In genomic region chr17:57889892-57890856, GRCh38 we compare ENCODE assay signal across 10 cellular contexts. TPM values are rescaled to one million over a fixed set of nuclear protein-coding genes. Genes with fewer than 3 reads are reported as not detected.
A peak's percentile ranks its signal among the peaks of the same experiment; 100 is the strongest.
DNase-seq lines count a peak whose midpoint lies in the region; ATAC-seq and TF ChIP-seq lines count a peak whose summit lies in the region.
"Had no signal": no experiment of that assay in that cellular context is flagged by ENCODE, and none has a peak within 500 bp of the region (broad histone marks: within the 10 kb centered on the region; RNA-seq: fewer than 3 reads in every experiment).

No MANE protein-coding gene starts in this region.

- no peaks in the 10 kb centered on the region for H4K20me1 ChIP-seq in smooth muscle cell (ENCODE audit: low read depth)

- peaks cover 9% of the 10 kb centered on the region for H3K79me2 ChIP-seq in smooth muscle cell (ENCODE audit: low read depth)

- no peak for TF ChIP-seq CTCF in lung (IDR thresholded peaks at IDR 0.05; ENCODE audit: control extremely low read depth, extremely low read depth)
- peak in 2 of 4 experiments; percentile 32 to 34 for TF ChIP-seq CTCF in uterus (IDR thresholded peaks at IDR 0.05)
- no peak for TF ChIP-seq CTCF in smooth muscle cell (IDR thresholded peaks at IDR 0.05; ENCODE audit: borderline replicate concordance, insufficient read depth, poor library complexity, severe bottlenecking)

- no peak overlapping the region for H3K9ac ChIP-seq in smooth muscle cell (ENCODE audit: low read depth)

- H3K27me3 ChIP-seq in lung (ENCODE audit: control insufficient read depth, insufficient read depth) (no peaks in the 10 kb centered on the region), uterus (no peaks in the 10 kb centered on the region), smooth muscle cell (ENCODE audit: low read depth) (no peaks in the 10 kb centered on the region)

- H3K4me1 ChIP-seq in lung (ENCODE audit: control insufficient read depth in 2 of 2, insufficient read depth in 2 of 2, low read length in 2 of 2), result peaks cover 23 to 28% of the 10 kb centered on the region in 2 donors
- peaks cover 9 to 37% of the 10 kb centered on the region in 2 donors for H3K4me1 ChIP-seq in uterus
- peaks cover 12% of the 10 kb centered on the region for H3K4me1 ChIP-seq in smooth muscle cell (ENCODE audit: low read depth)

- H3K4me1 Mint-ChIP-seq in dendritic cell treated with granulocyte-macrophage colony-stimulating factor and Interleukin-4, amounts not matched to agents 40 ng/mL and 50 ng/mL, for 4 days (ENCODE audit: low read depth), result peaks cover 49% of the 10 kb centered on the region

- peaks cover 17% of the 10 kb centered on the region for H3K36me3 Mint-ChIP-seq in dendritic cell treated with granulocyte-macrophage colony-stimulating factor and Interleukin-4, amounts not matched to agents 40 ng/mL and 50 ng/mL, for 4 days (ENCODE audit: low read depth)
- H3K36me3 Mint-ChIP-seq: activated naive CD8-positive, alpha-beta T cell treated with anti-CD3 and anti-CD28 coated beads, Interleukin-2, amount 10 ng/mL, durations not matched to agents 7 days and 5 days had no signal

- peak overlapping the region; percentile 94 for H3K27ac Mint-ChIP-seq in dendritic cell treated with granulocyte-macrophage colony-stimulating factor and Interleukin-4, amounts not matched to agents 40 ng/mL and 50 ng/mL, for 4 days
- H3K27ac Mint-ChIP-seq: activated naive CD8-positive, alpha-beta T cell treated with anti-CD3 and anti-CD28 coated beads, Interleukin-2, amount 10 ng/mL, durations not matched to agents 7 days and 5 days had no signal

- H3F3A ChIP-seq in smooth muscle cell (ENCODE audit: low read depth), result peaks cover 9% of the 10 kb centered on the region

- no peak for ATAC-seq in lung (ENCODE audit: insufficient read depth, low FRiP score)

- H3K36me3 ChIP-seq in lung (ENCODE audit: control insufficient read depth in 2 of 2, insufficient read depth in 2 of 2, low read length in 2 of 2) (peaks cover under 1 to 2% of the 10 kb centered on the region in 2 donors), uterus (no peaks in the 10 kb centered on the region), smooth muscle cell (ENCODE audit: low read depth) (no peaks in the 10 kb centered on the region)

- H3K9me3 Mint-ChIP-seq in dendritic cell treated with granulocyte-macrophage colony-stimulating factor and Interleukin-4, amounts not matched to agents 40 ng/mL and 50 ng/mL, for 4 days, result no peaks in the 10 kb centered on the region
- H3K9me3 Mint-ChIP-seq: activated naive CD8-positive, alpha-beta T cell treated with anti-CD3 and anti-CD28 coated beads, Interleukin-2, amount 10 ng/mL, durations not matched to agents 7 days and 5 days had no signal

- no peak overlapping the region for H2AFZ ChIP-seq in smooth muscle cell (ENCODE audit: low read depth)

- peak overlapping the region; percentile 98 to 99 for H3K27ac ChIP-seq in lung (ENCODE audit: low read depth in 1 of 2, low read length in 1 of 2)
- H3K27ac ChIP-seq in uterus, result peak overlapping the region; percentile 77 to 89
- H3K27ac ChIP-seq in smooth muscle cell (ENCODE audit: low read depth), result no peak overlapping the region

- no peak overlapping the region for H3K4me3 ChIP-seq in lung
- no peak overlapping the region for H3K4me3 ChIP-seq in uterus
- H3K4me3 ChIP-seq in smooth muscle cell, result no peak overlapping the region

- DNase-seq in NCI-H2171 treated with DMSO at 0.1 percent for 48 hours (lab: John Stamatoyannopoulos, UW) (peak; percentile 57), NCI-H2171 (lab: John Stamatoyannopoulos, UW) (no peak), lung (ENCODE audit: low spot score) (peak; percentile 80), uterus (peak; percentile 84 to 91), NCI-H187 (lab: John Stamatoyannopoulos, UW) (no peak), smooth muscle cell (lab: John Stamatoyannopoulos, UW; ENCODE audit: unreplicated experiment) (no peak), pons (ENCODE audit: low spot score) (no peak)
- DNase-seq: 8988T; activated naive CD8-positive, alpha-beta T cell treated with anti-CD3 and anti-CD28 coated beads, Interleukin-2, amount 10 ng/mL, durations not matched to agents 7 days and 5 days had no signal

- H3K27me3 Mint-ChIP-seq in dendritic cell treated with granulocyte-macrophage colony-stimulating factor and Interleukin-4, amounts not matched to agents 40 ng/mL and 50 ng/mL, for 4 days, result no peaks in the 10 kb centered on the region

- no peak overlapping the region for H3K4me3 Mint-ChIP-seq in dendritic cell treated with granulocyte-macrophage colony-stimulating factor and Interleukin-4, amounts not matched to agents 40 ng/mL and 50 ng/mL, for 4 days
- H3K4me3 Mint-ChIP-seq: activated naive CD8-positive, alpha-beta T cell treated with anti-CD3 and anti-CD28 coated beads, Interleukin-2, amount 10 ng/mL, durations not matched to agents 7 days and 5 days had no signal

- TF ChIP-seq POLR2A in uterus (IDR thresholded peaks at IDR 0.05), result no peak

- H3K4me2 ChIP-seq in smooth muscle cell, result no peak overlapping the region

- WGBS in lung, 2 donors, result 61 to 75% methylated on average over 11 of the region's 11 CpGs
- WGBS in smooth muscle cell (ENCODE audit: low lambda C conversion rate), result 59% methylated on average over 11 of the region's 11 CpGs

- intact Hi-C loops in dendritic cell treated with granulocyte-macrophage colony-stimulating factor and Interleukin-4, amounts not matched to agents 40 ng/mL and 50 ng/mL, for 4 days (cut with micrococcal nuclease), result no loop called here
- intact Hi-C loops in uterus (cut with DNase I; ENCODE audit: low total_unique reads), result no loop called here

- H3K9me3 ChIP-seq in lung (ENCODE audit: control insufficient read depth in 2 of 2, insufficient read depth in 1 of 2, low read length in 1 of 2) (no peaks in the 10 kb centered on the region), uterus (no peaks in the 10 kb centered on the region), smooth muscle cell (replicated peaks; ENCODE audit: low read depth) (no peaks in the 10 kb centered on the region)

RNA-seq across cellular contexts. Expression of gene MRPS23, which starts 40.3 kb away (rescaled TPM):
- total RNA-seq in lung (10 to 100 TPM; 15.7 to 43.2 TPM), uterus (10 to 100 TPM in 2 of 4 donors, 1 to 10 TPM in 2; 5.9 to 35.2 (median 16.8) TPM), smooth muscle cell (32.3 and 33.1 TPM in 2 replicates)
- polyA plus RNA-seq in lung (10 to 100 TPM; 19.9 to 44.9 TPM), smooth muscle cell (48.4 and 51.1 TPM in 2 replicates)

Comparison
In these comparisons a context has a peak if more than half of its experiments do, and no peak if none do; other contexts are left out.
1. DNase-seq: peak in NCI-H2171 treated with DMSO at 0.1 percent for 48 hours (single experiment), lung (single experiment) and uterus (2 of 2); none in NCI-H2171 (single experiment), NCI-H187 (0 of 2), smooth muscle cell (single experiment) and pons (single experiment).